In the genomic region with DNA sequence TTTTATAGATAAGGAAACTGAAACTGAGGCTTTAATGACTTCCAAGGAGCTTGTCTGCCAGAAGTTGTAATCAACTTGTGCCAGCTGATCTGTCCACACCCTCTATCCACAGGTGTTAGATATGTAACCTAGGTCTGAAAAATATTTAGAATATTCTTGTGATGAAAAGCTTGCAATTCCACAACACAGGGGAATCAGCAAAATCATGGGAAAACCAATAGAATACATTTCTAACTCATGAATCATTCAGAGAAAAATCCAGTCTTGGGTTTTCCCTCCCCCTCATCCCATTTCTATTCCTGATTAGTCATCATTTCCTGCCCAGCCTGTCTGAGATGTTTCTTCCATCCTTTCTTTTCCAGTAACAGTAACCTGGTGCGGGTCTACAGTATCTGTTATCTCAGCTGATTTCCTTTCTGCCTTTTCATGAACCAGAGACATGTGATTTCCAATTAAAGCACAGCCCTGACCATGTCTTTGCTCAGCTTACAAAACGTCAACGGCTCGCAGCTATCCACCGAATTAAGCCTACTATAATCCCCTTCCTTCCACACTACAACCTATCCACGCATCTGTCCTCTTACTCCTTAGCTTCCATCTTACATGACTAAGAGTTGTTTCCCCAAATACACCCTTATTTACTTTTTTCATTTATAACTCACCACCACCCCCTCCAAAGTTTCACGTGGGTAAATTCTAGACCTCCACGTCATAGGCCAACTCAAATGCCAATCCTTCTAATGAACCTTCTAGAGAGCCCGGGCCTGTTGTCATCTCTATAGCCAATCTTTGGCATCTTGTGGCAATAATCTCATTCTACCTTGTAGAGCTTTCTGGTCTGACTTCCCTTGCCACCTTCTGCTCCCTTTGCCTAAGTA, we compare ENCODE assay signal across 1 cellular context.
TF ChIP-seq lines count a peak whose summit lies in the region.

No MANE protein-coding gene starts in this region.

TF ChIP-seq in endothelial cell of umbilical vein, 7 proteins besides CTCF, POLR2A, EP300 and RAD21 (continued from another document):
- no peak for TF ChIP-seq MYC (IDR thresholded peaks at IDR 0.05; ENCODE audit: low read depth, low read length)
- TF ChIP-seq JUN (IDR thresholded peaks at IDR 0.05; ENCODE audit: borderline replicate concordance, insufficient read depth, insufficient read length, low read depth), result peak; percentile 100
- peak; percentile 94 for TF ChIP-seq POLR2AphosphoS5 (IDR thresholded peaks at IDR 0.05; ENCODE audit: insufficient read depth, low read depth, low read length)
- TF ChIP-seq GATA2 (IDR thresholded peaks at IDR 0.05; ENCODE audit: insufficient read depth, insufficient read length, low read depth, low read length), result peak; percentile 83
- TF ChIP-seq, protein P1, sequence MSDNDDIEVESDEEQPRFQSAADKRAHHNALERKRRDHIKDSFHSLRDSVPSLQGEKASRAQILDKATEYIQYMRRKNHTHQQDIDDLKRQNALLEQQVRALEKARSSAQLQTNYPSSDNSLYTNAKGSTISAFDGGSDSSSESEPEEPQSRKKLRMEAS (IDR thresholded peaks at IDR 0.05; ENCODE audit: insufficient read depth, insufficient read length), result no peak
- TF ChIP-seq EZH2 (IDR thresholded peaks at IDR 0.05; ENCODE audit: borderline replicate concordance, low read depth, low read length, severe bottlenecking), result no peak
